In genomic region chr9:129511320-129511900, GRCh38 we compare ENCODE assay signal across 20 cellular contexts.
"Had no signal": no experiment of that assay in that cellular context is flagged by ENCODE, and none has a peak within 500 bp of the region (broad histone marks: within the 10 kb centered on the region; RNA-seq: fewer than 3 reads in every experiment).

No MANE protein-coding gene starts in this region.

- H3K79me2 ChIP-seq: parathyroid adenoma had no signal

- H3K4me3 ChIP-seq: colonic mucosa, esophagus squamous epithelium, gastroesophageal sphincter, lower lobe of right lung, psoas muscle, stomach, upper lobe of left lung, uterus had no signal

- H3K36me3 ChIP-seq: colonic mucosa, esophagus squamous epithelium, gastroesophageal sphincter, lower lobe of right lung, upper lobe of left lung, uterus had no signal

- H3K27me3 ChIP-seq: colonic mucosa, esophagus squamous epithelium, gastroesophageal sphincter, stomach, upper lobe of left lung, uterus had no signal

- H3K4me1 ChIP-seq: colonic mucosa, gastroesophageal sphincter, lower lobe of right lung, parathyroid adenoma, psoas muscle, uterus had no signal

- H3K9me3 ChIP-seq: colonic mucosa, uterus had no signal

- DNase-seq: colonic mucosa; dermis blood vessel endothelial cell; esophagus squamous epithelium; foreskin fibroblast; glutamatergic neuron; islet precursor cell; lower lobe of right lung; midbrain; psoas muscle; retina; stimulated activated CD4-positive, alpha-beta T cell treated with anti-CD3 and anti-CD28 coated beads, Interleukin-12 subunit alpha, Interleukin-12 subunit beta, amount 100 ng/mL, for 4 hours; stimulated activated naive CD4-positive, alpha-beta T cell; stomach; substantia nigra; upper lobe of left lung; uterus had no signal

- H3K9ac ChIP-seq: parathyroid adenoma had no signal

- H3K27ac ChIP-seq: colonic mucosa, esophagus squamous epithelium, gastroesophageal sphincter, lower lobe of right lung, parathyroid adenoma, psoas muscle, stomach, upper lobe of left lung, uterus had no signal

- H2AFZ ChIP-seq: parathyroid adenoma had no signal

- ATAC-seq: gastroesophageal sphincter, left lobe of liver, lower lobe of right lung, sciatic nerve had no signal
